1 cellular context compared by ENCODE assay signal in genomic region chr15:44296625-44297524, GRCh38.
TF ChIP-seq lines count a peak whose summit lies in the region.

No MANE protein-coding gene starts in this region.

TF ChIP-seq in HEK293, 187 proteins besides CTCF, POLR2A, EP300 and RAD21 (continued from another document):
- TF ChIP-seq ZBTB26 (tag by site-specific recombination; optimal IDR thresholded peaks at IDR 0.05) = peak; percentile 1
- no peak for TF ChIP-seq ZNF114 (tag by site-specific recombination; IDR thresholded peaks at IDR 0.05)
